9 cellular contexts compared by ENCODE assay signal in the genomic region with DNA sequence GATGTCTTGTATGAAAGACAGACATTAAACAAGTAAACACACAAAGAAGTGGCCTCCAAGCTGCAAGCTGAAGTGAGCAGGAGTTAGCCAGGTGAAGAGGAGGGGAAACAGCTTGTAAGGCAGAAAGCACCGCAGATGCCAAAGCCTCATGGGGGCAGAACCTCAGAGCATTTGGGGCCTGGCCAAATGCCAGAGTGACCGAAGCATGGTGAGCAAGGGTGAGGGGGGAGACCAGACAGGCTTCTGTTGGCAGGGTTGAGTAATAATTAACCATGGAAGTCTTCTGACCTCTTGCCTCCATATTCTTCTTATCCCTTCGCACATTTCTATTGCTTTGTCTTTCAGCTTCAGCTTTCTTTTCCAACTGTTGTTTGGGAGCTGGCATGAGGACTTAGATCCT. TPM values are rescaled to one million over a fixed set of nuclear protein-coding genes. Genes with fewer than 3 reads are reported as not detected.
DNase-seq lines count a peak whose midpoint lies in the region; ATAC-seq and TF ChIP-seq lines count a peak whose summit lies in the region.
"Had no signal": no experiment of that assay in that cellular context is flagged by ENCODE, and none has a peak within 500 bp of the region (broad histone marks: within the 10 kb centered on the region; RNA-seq: fewer than 3 reads in every experiment).

No MANE protein-coding gene starts in this region.

- H3K9me2 ChIP-seq in hepatocyte (replicated peaks; ENCODE audit: insufficient read depth): no peaks in the 10 kb centered on the region

- peak overlapping the region; percentile 35 for H3K4me2 ChIP-seq in hepatocyte

- no peak for TF ChIP-seq CTCF in hepatocyte (IDR thresholded peaks at IDR 0.05; ENCODE audit: poor library complexity)

- peak overlapping the region; percentile 58 for H3K27ac ChIP-seq in hepatocyte

- H3K4me1 ChIP-seq in hepatocyte (ENCODE audit: insufficient read depth): peaks cover 21% of the 10 kb centered on the region

- H3K79me2 ChIP-seq in hepatocyte: no peaks in the 10 kb centered on the region

- H3K27me3 ChIP-seq in hepatocyte: no peaks in the 10 kb centered on the region

- no peaks in the 10 kb centered on the region for H3K9me3 ChIP-seq in hepatocyte (ENCODE audit: low read depth)

- ATAC-seq in HG02759 (IDR thresholded peaks at IDR 0.05; ENCODE audit: unreplicated experiment) (peak; percentile 84), HG02623 (IDR thresholded peaks at IDR 0.05; ENCODE audit: unreplicated experiment) (no peak)

- peak overlapping the region; percentile 12 for H2AFZ ChIP-seq in hepatocyte

- DNase-seq in DMS153 (lab: John Stamatoyannopoulos, UW) (peak; percentile 83), NCI-H2196 (lab: John Stamatoyannopoulos, UW; ENCODE audit: unreplicated experiment) (peak; percentile 85), hepatocyte (ENCODE audit: low spot score) (peak; percentile 42), nucleus accumbens (lab: John Stamatoyannopoulos, UW) (no peak)
- no peak for DNase-seq in stimulated activated CD4-positive, alpha-beta T cell treated with anti-CD3 and anti-CD28 coated beads, Interleukin-2, amount 100 ng/mL, for 48 hours
- no peak for DNase-seq in activated CD4-positive, CD25-positive, alpha-beta regulatory T cell treated with anti-CD3 and anti-CD28 coated beads, Interleukin-2, amount 50 U/mL, for 72 hours
- DNase-seq: activated naive CD8-positive, alpha-beta T cell treated with anti-CD3 and anti-CD28 coated beads for 36 hours had no signal

- H3K36me3 ChIP-seq in hepatocyte (replicated peaks; ENCODE audit: insufficient read depth, low read depth): no peaks in the 10 kb centered on the region

- H4K20me1 ChIP-seq in hepatocyte (ENCODE audit: insufficient read depth, poor library complexity, severe bottlenecking): no peaks in the 10 kb centered on the region

- no peak overlapping the region for H3K4me3 ChIP-seq in hepatocyte

- 42% methylated on average over 3 of the region's 3 CpGs for WGBS in hepatocyte (ENCODE audit: low lambda C conversion rate, missing lambda C conversion rate)

RNA-seq across cellular contexts. Expression of a gene that starts 5.6 kb away (rescaled TPM):
- 2.0 TPM in 1 of 2 replicates, not detected in the other for total RNA-seq in hepatocyte
- 0.36 and 0.81 TPM in 2 replicates for polyA plus RNA-seq in hepatocyte

RNA-seq across cellular contexts. Expression of a gene that starts 25.4 kb away (rescaled TPM):
- 35.9 and 36.4 TPM in 2 replicates for total RNA-seq in hepatocyte
- polyA plus RNA-seq in hepatocyte: 17.3 and 20.7 TPM in 2 replicates

Comparison
In these comparisons a context has a peak if more than half of its experiments do, and no peak if none do; other contexts are left out.
1. DNase-seq: peak in DMS153 (single experiment), NCI-H2196 (single experiment) and hepatocyte (single experiment); none in nucleus accumbens (0 of 56), stimulated activated CD4-positive, alpha-beta T cell treated with anti-CD3 and anti-CD28 coated beads, Interleukin-2, amount 100 ng/mL, for 48 hours (0 of 2) and activated CD4-positive, CD25-positive, alpha-beta regulatory T cell treated with anti-CD3 and anti-CD28 coated beads, Interleukin-2, amount 50 U/mL, for 72 hours (single experiment).